8 cellular contexts compared by ENCODE assay signal in genomic region chr21:34615487-34615814, GRCh38. TPM values are rescaled to one million over a fixed set of nuclear protein-coding genes. Genes with fewer than 3 reads are reported as not detected.
DNase-seq lines count a peak whose midpoint lies in the region; ATAC-seq and TF ChIP-seq lines count a peak whose summit lies in the region.

No MANE protein-coding gene starts in this region.

- intact Hi-C loops in Right ventricle myocardium superior (cut with DNase I): loop anchor here (5.0 to 10.0 kb wide), 2 partner anchors 88 to 701 kb away; partner anchors contain the start of gene ATP5PO
- intact Hi-C loops in left colon (cut with DNase I, micrococcal nuclease): no loop called here

- H3K9me3 ChIP-seq in cardiac muscle cell (ENCODE audit: low read depth): no peaks in the 10 kb centered on the region
- H3K9me3 ChIP-seq in upper lobe of left lung: no peaks in the 10 kb centered on the region

- peaks cover 34% of the 10 kb centered on the region for H3K4me1 ChIP-seq in cardiac muscle cell (ENCODE audit: low read depth)
- H3K4me1 ChIP-seq in upper lobe of left lung: peaks cover 16 to 30% (median 20%) of the 10 kb centered on the region in 4 donors

- no peaks in the 10 kb centered on the region for H3K36me3 ChIP-seq in cardiac muscle cell
- H3K36me3 ChIP-seq in upper lobe of left lung: no peaks in the 10 kb centered on the region

- no peaks in the 10 kb centered on the region for H3K27me3 Mint-ChIP-seq in activated T-helper 17 cell treated with anti-CD3 and anti-CD28 coated beads, Interleukin-2, amount 50 U/mL, for 72 hours

- H3K27ac ChIP-seq in cardiac muscle cell: peak overlapping the region; percentile 66
- H3K27ac ChIP-seq in upper lobe of left lung: peak overlapping the region; percentile 80 to 93 (median 92)

- TF ChIP-seq EP300 in upper lobe of left lung (IDR thresholded peaks at IDR 0.05): no peak

- H3K4me1 Mint-ChIP-seq in activated T-helper 17 cell treated with anti-CD3 and anti-CD28 coated beads, Interleukin-2, amount 50 U/mL, for 72 hours: peaks cover 14% of the 10 kb centered on the region

- 2 to 5% methylated on average over 4 to 8 of the region's 8 CpGs for WGBS in upper lobe of left lung, 2 donors

- H3K36me3 Mint-ChIP-seq in activated T-helper 17 cell treated with anti-CD3 and anti-CD28 coated beads, Interleukin-2, amount 50 U/mL, for 72 hours (ENCODE audit: low read depth): no peaks in the 10 kb centered on the region

- no peak for TF ChIP-seq CTCF in cardiac muscle cell (IDR thresholded peaks at IDR 0.05; ENCODE audit: low read depth, low read length)
- TF ChIP-seq CTCF in upper lobe of left lung (IDR thresholded peaks at IDR 0.05): no peak

- H3K4me3 ChIP-seq in cardiac muscle cell: peak overlapping the region; percentile 79
- H3K4me3 ChIP-seq in upper lobe of left lung: peak overlapping the region in 3 of 4 donors; percentile 93 to 96 (median 95)

- H3K4me3 Mint-ChIP-seq in activated T-helper 17 cell treated with anti-CD3 and anti-CD28 coated beads, Interleukin-2, amount 50 U/mL, for 72 hours: peak overlapping the region; percentile 86

- H3K27ac Mint-ChIP-seq in activated T-helper 17 cell treated with anti-CD3 and anti-CD28 coated beads, Interleukin-2, amount 50 U/mL, for 72 hours: peak overlapping the region; percentile 79

- H3K27me3 ChIP-seq in cardiac muscle cell (no peaks in the 10 kb centered on the region), upper lobe of left lung (no peaks in the 10 kb centered on the region)

- DNase-seq in cardiac muscle cell (ENCODE audit: low read depth in 1 of 2, low spot score in 1 of 2): no peak
- no peak for DNase-seq in Right ventricle myocardium superior
- DNase-seq in left colon: no peak
- no peak for DNase-seq in upper lobe of left lung
- no peak for DNase-seq in cortex of kidney (lab: John Stamatoyannopoulos, UW)
- no peak for DNase-seq in SHP77 treated with DMSO at 0.1 percent for 48 hours (lab: John Stamatoyannopoulos, UW)

- H3K9me3 Mint-ChIP-seq in activated T-helper 17 cell treated with anti-CD3 and anti-CD28 coated beads, Interleukin-2, amount 50 U/mL, for 72 hours: no peaks in the 10 kb centered on the region

- ATAC-seq in Right ventricle myocardium superior (ENCODE audit: poor library complexity) (no peak), left colon (peak; percentile 21), upper lobe of left lung (ENCODE audit: low FRiP score in 2 of 2) (peak in 1 of 2 donors; percentile 4), HG02759 (IDR thresholded peaks at IDR 0.05; ENCODE audit: unreplicated experiment) (no peak)
- ATAC-seq in activated T-helper 17 cell treated with anti-CD3 and anti-CD28 coated beads, Interleukin-2, amount 50 U/mL, for 72 hours (replicated peaks): peak; percentile 13

- no peak for TF ChIP-seq POLR2A in upper lobe of left lung (IDR thresholded peaks at IDR 0.05)

RNA-seq across cellular contexts. Expression of gene RCAN1, which starts 0.5 kb away (rescaled TPM):
- 47.4 and 48.4 TPM in 2 replicates for total RNA-seq in cardiac muscle cell
- 96.2 and 104 TPM in 2 replicates for polyA plus RNA-seq in cardiac muscle cell
- 36.0 TPM for total RNA-seq in Right ventricle myocardium superior
- 1 to 10 TPM; 4.9 to 6.3 TPM for total RNA-seq in activated T-helper 17 cell treated with anti-CD3 and anti-CD28 coated beads, Interleukin-2, amount 50 U/mL, for 72 hours
- total RNA-seq in left colon: 10 to 100 TPM; 47.4 to 91.3 TPM
- total RNA-seq in upper lobe of left lung: 10 to 100 TPM; 24.7 to 36.2 (median 29.4) TPM

RNA-seq across cellular contexts. Expression of gene CLIC6, which starts 53.3 kb away (rescaled TPM):
- total RNA-seq in cardiac muscle cell (not detected in 2 replicates), Right ventricle myocardium superior (7.7 TPM), left colon (10 to 100 TPM in 1 of 2 donors, under 1 TPM in 1; 0.61 to 15.0 TPM), upper lobe of left lung (10 to 100 TPM in 4 of 6 donors, 1 to 10 TPM in 2; 6.2 to 42.6 (median 13.8) TPM)
- not detected in 2 replicates for polyA plus RNA-seq in cardiac muscle cell
- under 1 TPM; 0.11 to 0.13 TPM for total RNA-seq in activated T-helper 17 cell treated with anti-CD3 and anti-CD28 coated beads, Interleukin-2, amount 50 U/mL, for 72 hours

Comparison
In these comparisons a context has a peak if more than half of its experiments do, and no peak if none do; other contexts are left out.
1. ATAC-seq: peak in activated T-helper 17 cell treated with anti-CD3 and anti-CD28 coated beads, Interleukin-2, amount 50 U/mL, for 72 hours (single experiment) and left colon (single experiment); none in Right ventricle myocardium superior (single experiment) and HG02759 (single experiment).